In genomic region chr6:44338228-44339122, GRCh38 we compare ENCODE assay signal across 8 cellular contexts. TPM values are rescaled to one million over a fixed set of nuclear protein-coding genes. Genes with fewer than 3 reads are reported as not detected.
DNase-seq lines count a peak whose midpoint lies in the region; ATAC-seq lines count a peak whose summit lies in the region.

No MANE protein-coding gene starts in this region.

- peak; percentile 64 for DNase-seq in EH (ENCODE audit: low read depth)
- DNase-seq in NCI-H345 treated with DMSO at 0.1 percent for 48 hours (lab: John Stamatoyannopoulos, UW; ENCODE audit: unreplicated experiment): peak; percentile 27
- DNase-seq in activated CD4-positive, CD25-positive, alpha-beta regulatory T cell treated with anti-CD3 and anti-CD28 coated beads, Interleukin-2, amount 50 U/mL, for 16 hours (ENCODE audit: low read depth, low spot score): peak; percentile 37
- peak in 40 of 61 donors; percentile 2 to 76 (median 27) for DNase-seq in caudate nucleus (lab: John Stamatoyannopoulos, UW)
- DNase-seq in left colon: peak in 1 of 2 donors; percentile 66
- DNase-seq in stimulated activated CD4-positive, alpha-beta T cell treated with anti-CD3 and anti-CD28 coated beads, Interleukin-4, amount 100 ng/mL, for 1 hour: peak; percentile 58

- no peak overlapping the region for H3K27ac ChIP-seq in caudate nucleus (ENCODE audit: low read depth, low read length)

- ATAC-seq in HG03039 (IDR thresholded peaks at IDR 0.05; ENCODE audit: unreplicated experiment): peak; percentile 57
- ATAC-seq in left colon: peak; percentile 92
- no peak for ATAC-seq in GM18909 (IDR thresholded peaks at IDR 0.05; ENCODE audit: poor library complexity, unreplicated experiment)

- intact Hi-C loops in left colon (cut with DNase I, micrococcal nuclease): loop anchor here in 1 of 2 donors (5.0 to 10.0 kb wide), 2 partner anchors 71 to 174 kb away; partner anchors contain the start of gene NFKBIE

RNA-seq across cellular contexts. Expression of gene SPATS1, which starts 4.0 kb away (rescaled TPM):
- total RNA-seq in left colon: not detected

RNA-seq across cellular contexts. Expression of gene AARS2, which starts 25.3 kb away (rescaled TPM):
- total RNA-seq in left colon: 10 to 100 TPM in 1 of 2 donors, 1 to 10 TPM in 1; 8.6 to 12.0 TPM

RNA-seq across cellular contexts. Expression of gene CDC5L, which starts 49.0 kb away (rescaled TPM):
- 10 to 100 TPM; 15.7 to 16.4 TPM for total RNA-seq in left colon
